In genomic region chr18:23058746-23059440, GRCh38 we compare ENCODE assay signal across 1 cellular context.
TF ChIP-seq lines count a peak whose summit lies in the region.

No MANE protein-coding gene starts in this region.

TF ChIP-seq in GM23338, 12 proteins besides CTCF, POLR2A, EP300 and RAD21 (continued from another document):
- TF ChIP-seq ZNF462 (CRISPR knock-in tag; IDR thresholded peaks at IDR 0.05): no peak
- TF ChIP-seq NANOG (IDR thresholded peaks at IDR 0.05; ENCODE audit: borderline replicate concordance): no peak
- TF ChIP-seq CREB1 (CRISPR knock-in tag; IDR thresholded peaks at IDR 0.05; ENCODE audit: low read depth): no peak
- no peak for TF ChIP-seq REST (IDR thresholded peaks at IDR 0.05; ENCODE audit: unreplicated experiment)
- no peak for TF ChIP-seq JUNB (IDR thresholded peaks at IDR 0.05; ENCODE audit: unreplicated experiment)
- TF ChIP-seq ZNF331 (CRISPR knock-in tag; IDR thresholded peaks at IDR 0.05; ENCODE audit: low read depth): no peak
